1 cellular context compared by ENCODE assay signal in the genomic region with DNA sequence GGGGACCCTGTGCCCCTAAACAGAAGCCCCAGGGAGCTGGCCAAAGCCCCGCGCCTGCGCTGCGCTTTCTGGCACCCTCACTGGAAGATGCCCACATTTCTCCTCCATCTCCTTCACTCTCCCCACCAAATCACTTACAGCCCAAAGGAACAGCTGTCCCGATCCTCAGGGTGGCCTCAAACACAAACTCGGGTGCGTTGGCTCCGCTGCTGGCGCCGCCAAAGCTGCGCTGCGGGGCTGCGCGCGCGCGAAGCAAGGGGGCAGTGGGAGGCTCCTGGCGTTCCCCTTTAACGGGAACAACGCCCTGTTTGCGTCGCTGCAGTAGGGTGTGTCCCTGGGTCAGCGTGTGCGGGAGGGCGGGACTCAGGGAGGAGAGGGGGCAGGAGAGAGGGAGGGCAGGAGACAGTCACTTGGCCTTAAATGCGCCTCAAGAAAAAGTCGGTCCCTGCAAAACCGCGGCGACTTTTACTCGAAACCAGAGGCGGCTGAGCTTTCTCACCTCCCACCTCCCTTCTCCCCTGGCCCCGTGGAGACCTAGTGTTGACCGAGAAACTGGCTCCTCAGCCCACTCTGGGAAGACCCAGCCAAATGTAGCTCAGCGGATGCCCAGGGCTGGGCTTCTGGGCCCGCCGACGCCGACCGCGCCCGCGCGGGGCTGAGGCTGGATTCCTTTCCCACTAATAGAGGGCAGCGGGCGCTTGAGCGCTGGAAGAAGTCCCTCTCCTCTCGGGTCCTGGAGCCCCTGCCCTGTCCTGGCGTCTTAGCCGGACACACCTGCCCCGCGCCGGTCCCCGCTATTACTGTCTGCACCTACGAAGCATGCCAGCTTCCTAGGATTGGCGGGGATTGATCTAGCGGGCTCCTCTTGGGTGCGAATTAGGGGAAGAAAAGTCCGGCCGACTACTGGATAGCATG.
A peak's percentile ranks its signal among the peaks of the same experiment; 100 is the strongest.
TF ChIP-seq lines count a peak whose summit lies in the region.

No MANE protein-coding gene starts in this region.

TF ChIP-seq in HEK293, 187 proteins besides CTCF, POLR2A, EP300 and RAD21 (continued from another document):
- TF ChIP-seq, protein P1, sequence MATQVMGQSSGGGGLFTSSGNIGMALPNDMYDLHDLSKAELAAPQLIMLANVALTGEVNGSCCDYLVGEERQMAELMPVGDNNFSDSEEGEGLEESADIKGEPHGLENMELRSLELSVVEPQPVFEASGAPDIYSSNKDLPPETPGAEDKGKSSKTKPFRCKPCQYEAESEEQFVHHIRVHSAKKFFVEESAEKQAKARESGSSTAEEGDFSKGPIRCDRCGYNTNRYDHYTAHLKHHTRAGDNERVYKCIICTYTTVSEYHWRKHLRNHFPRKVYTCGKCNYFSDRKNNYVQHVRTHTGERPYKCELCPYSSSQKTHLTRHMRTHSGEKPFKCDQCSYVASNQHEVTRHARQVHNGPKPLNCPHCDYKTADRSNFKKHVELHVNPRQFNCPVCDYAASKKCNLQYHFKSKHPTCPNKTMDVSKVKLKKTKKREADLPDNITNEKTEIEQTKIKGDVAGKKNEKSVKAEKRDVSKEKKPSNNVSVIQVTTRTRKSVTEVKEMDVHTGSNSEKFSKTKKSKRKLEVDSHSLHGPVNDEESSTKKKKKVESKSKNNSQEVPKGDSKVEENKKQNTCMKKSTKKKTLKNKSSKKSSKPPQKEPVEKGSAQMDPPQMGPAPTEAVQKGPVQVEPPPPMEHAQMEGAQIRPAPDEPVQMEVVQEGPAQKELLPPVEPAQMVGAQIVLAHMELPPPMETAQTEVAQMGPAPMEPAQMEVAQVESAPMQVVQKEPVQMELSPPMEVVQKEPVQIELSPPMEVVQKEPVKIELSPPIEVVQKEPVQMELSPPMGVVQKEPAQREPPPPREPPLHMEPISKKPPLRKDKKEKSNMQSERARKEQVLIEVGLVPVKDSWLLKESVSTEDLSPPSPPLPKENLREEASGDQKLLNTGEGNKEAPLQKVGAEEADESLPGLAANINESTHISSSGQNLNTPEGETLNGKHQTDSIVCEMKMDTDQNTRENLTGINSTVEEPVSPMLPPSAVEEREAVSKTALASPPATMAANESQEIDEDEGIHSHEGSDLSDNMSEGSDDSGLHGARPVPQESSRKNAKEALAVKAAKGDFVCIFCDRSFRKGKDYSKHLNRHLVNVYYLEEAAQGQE (tag by site-specific recombination; IDR thresholded peaks at IDR 0.05): no peak
- TF ChIP-seq ZNF19 (tag by site-specific recombination; IDR thresholded peaks at IDR 0.05; ENCODE audit: low read depth) (no peak), RBAK (tag by site-specific recombination; IDR thresholded peaks at IDR 0.05) (no peak), ZFP37 (tag by site-specific recombination; IDR thresholded peaks at IDR 0.05) (no peak)
- TF ChIP-seq, protein P2, sequence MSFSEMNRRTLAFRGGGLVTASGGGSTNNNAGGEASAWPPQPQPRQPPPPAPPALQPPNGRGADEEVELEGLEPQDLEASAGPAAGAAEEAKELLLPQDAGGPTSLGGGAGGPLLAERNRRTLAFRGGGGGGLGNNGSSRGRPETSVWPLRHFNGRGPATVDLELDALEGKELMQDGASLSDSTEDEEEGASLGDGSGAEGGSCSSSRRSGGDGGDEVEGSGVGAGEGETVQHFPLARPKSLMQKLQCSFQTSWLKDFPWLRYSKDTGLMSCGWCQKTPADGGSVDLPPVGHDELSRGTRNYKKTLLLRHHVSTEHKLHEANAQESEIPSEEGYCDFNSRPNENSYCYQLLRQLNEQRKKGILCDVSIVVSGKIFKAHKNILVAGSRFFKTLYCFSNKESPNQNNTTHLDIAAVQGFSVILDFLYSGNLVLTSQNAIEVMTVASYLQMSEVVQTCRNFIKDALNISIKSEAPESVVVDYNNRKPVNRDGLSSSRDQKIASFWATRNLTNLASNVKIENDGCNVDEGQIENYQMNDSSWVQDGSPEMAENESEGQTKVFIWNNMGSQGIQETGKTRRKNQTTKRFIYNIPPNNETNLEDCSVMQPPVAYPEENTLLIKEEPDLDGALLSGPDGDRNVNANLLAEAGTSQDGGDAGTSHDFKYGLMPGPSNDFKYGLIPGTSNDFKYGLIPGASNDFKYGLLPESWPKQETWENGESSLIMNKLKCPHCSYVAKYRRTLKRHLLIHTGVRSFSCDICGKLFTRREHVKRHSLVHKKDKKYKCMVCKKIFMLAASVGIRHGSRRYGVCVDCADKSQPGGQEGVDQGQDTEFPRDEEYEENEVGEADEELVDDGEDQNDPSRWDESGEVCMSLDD (tag by site-specific recombination; IDR thresholded peaks at IDR 0.05): peak; percentile 24; the same call in 1 of the 2 replicates
